ENCODE assay signal across 24 cellular contexts in the genomic region with DNA sequence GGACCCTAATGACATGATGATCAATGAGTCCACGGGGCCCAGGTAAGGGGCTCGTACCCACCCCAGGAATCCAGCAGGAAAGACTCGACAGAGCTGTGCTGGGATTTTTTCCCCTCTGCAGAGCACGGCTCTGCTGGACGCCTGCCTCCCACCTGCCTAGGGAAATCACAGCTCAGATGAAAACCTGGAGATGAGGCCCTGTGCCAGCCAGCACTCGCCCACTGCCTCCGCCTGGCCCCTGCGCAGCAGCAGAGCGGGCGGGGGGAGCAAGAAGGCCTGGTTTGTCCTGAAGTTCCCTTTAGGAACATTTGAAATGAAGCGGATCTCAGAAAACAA. TPM values are rescaled to one million over a fixed set of nuclear protein-coding genes. Genes with fewer than 3 reads are reported as not detected.
A peak's percentile ranks its signal among the peaks of the same experiment; 100 is the strongest.
DNase-seq lines count a peak whose midpoint lies in the region; ATAC-seq and TF ChIP-seq lines count a peak whose summit lies in the region.
"Had no signal": no experiment of that assay in that cellular context is flagged by ENCODE, and none has a peak within 500 bp of the region (broad histone marks: within the 10 kb centered on the region; RNA-seq: fewer than 3 reads in every experiment).

No MANE protein-coding gene starts in this region.

- POLR2A ChIA-PET in MCF 10A (lab: Yijun Ruan, JAX), result no interaction called here

- 0% methylated on average over 6 of the region's 11 CpGs for WGBS in mammary epithelial cell (ENCODE audit: low coverage, missing lambda C conversion rate)
- WGBS in testis, 2 donors, result 53 to 74% methylated on average over 11 of the region's 11 CpGs

- H3K36me3 ChIP-seq in mammary epithelial cell (ENCODE audit: insufficient read depth, low read length), result no peaks in the 10 kb centered on the region
- no peaks in the 10 kb centered on the region for H3K36me3 ChIP-seq in osteoblast (ENCODE audit: insufficient read depth, low read length)
- no peaks in the 10 kb centered on the region for H3K36me3 ChIP-seq in testis (ENCODE audit: low read depth, missing control alignments)
- H3K36me3 ChIP-seq: esophagus squamous epithelium, thyroid gland had no signal

- H3K4me2 ChIP-seq in mammary epithelial cell (ENCODE audit: insufficient read depth, low read depth, low read length) (peak overlapping the region; percentile 53), osteoblast (ENCODE audit: insufficient read depth, low read length) (no peak overlapping the region)

- BruUV-seq in mammary epithelial cell (replicated peaks; lab: Mats Ljungman, UMichigan), result no TSS peak
- BruUV-seq in MCF 10A (replicated peaks; lab: Mats Ljungman, UMichigan), result no TSS peak

- intact Hi-C loops in mammary epithelial cell (cut with micrococcal nuclease) (no loop called here), MCF 10A (cut with micrococcal nuclease) (no loop called here), testis (cut with DNase I; ENCODE audit: low total_unique reads) (no loop called here)

- H3K9me3 Mint-ChIP-seq in MCF 10A (ENCODE audit: unreplicated experiment) (no peaks in the 10 kb centered on the region), chondrocyte (ENCODE audit: low read depth) (no peaks in the 10 kb centered on the region)
- H3K9me3 Mint-ChIP-seq: activated CD4-positive, alpha-beta T cell treated with anti-CD3 and anti-CD28 coated beads, Interleukin-2, amount 10 ng/mL, durations not matched to agents 24 days and 14 days; stimulated activated naive CD8-positive, alpha-beta T cell treated with anti-CD3 and anti-CD28 coated beads, Interleukin-15, Interleukin-2, amounts not matched to agents 100 ng/mL and 50 ng/mL, for 24 hours; T-helper 2 cell treated with Interferon-gamma antibody and Interleukin-4, amounts not matched to agents 5 μg/mL and 100 μg/mL, for 36 hours had no signal

- H3K9ac ChIP-seq in mammary epithelial cell (ENCODE audit: insufficient read depth, low read length), result no peak overlapping the region

- H3K4me3 ChIP-seq in mammary epithelial cell (replicated peaks in 1 of 3; ENCODE audit: insufficient read depth in 1 of 3, low read depth in 2 of 3, low read length in 3 of 3), result no peak overlapping the region
- H3K4me3 ChIP-seq in osteoblast (ENCODE audit: insufficient read depth, low read length), result no peak overlapping the region
- no peak overlapping the region for H3K4me3 ChIP-seq in testis
- H3K4me3 ChIP-seq: esophagus squamous epithelium, skin epidermis, thyroid gland had no signal

- TF ChIP-seq CTCF in mammary epithelial cell (conservative IDR thresholded peaks at IDR 0.05 in 1 of 2, IDR thresholded peaks at IDR 0.05 in 1 of 2; ENCODE audit: extremely low read depth in 1 of 2, insufficient read depth in 1 of 2, low read depth in 1 of 2, low read length in 2 of 2) (no peak), MCF 10A (IDR thresholded peaks at IDR 0.05; ENCODE audit: unreplicated experiment) (no peak), chondrocyte (IDR thresholded peaks at IDR 0.05) (no peak), osteoblast (IDR thresholded peaks at IDR 0.05; ENCODE audit: extremely low read depth, low read depth, low read length) (no peak), testis (IDR thresholded peaks at IDR 0.05) (no peak)

- H3K27me3 Mint-ChIP-seq in MCF 10A (ENCODE audit: insufficient read depth, unreplicated experiment) (peaks cover 20% of the 10 kb centered on the region), chondrocyte (ENCODE audit: low read depth) (peaks cover 30% of the 10 kb centered on the region)

- H3K4me1 Mint-ChIP-seq in MCF 10A (ENCODE audit: insufficient read depth, unreplicated experiment) (no peaks in the 10 kb centered on the region), chondrocyte (ENCODE audit: low read depth) (no peaks in the 10 kb centered on the region)
- H3K4me1 Mint-ChIP-seq: activated CD4-positive, alpha-beta T cell treated with anti-CD3 and anti-CD28 coated beads, Interleukin-2, amount 10 ng/mL, durations not matched to agents 24 days and 14 days; activated CD8-positive, alpha-beta memory T cell treated with anti-CD3 and anti-CD28 coated beads, Interleukin-2, amount 10 ng/mL, durations not matched to agents 7 days and 5 days had no signal

- peak overlapping the region; percentile 47 for H2AFZ ChIP-seq in mammary epithelial cell (ENCODE audit: low read depth, low read length)
- no peak overlapping the region for H2AFZ ChIP-seq in osteoblast (ENCODE audit: low read length)

- H3K79me2 ChIP-seq in mammary epithelial cell (ENCODE audit: insufficient read depth, low read length), result no peaks in the 10 kb centered on the region
- no peaks in the 10 kb centered on the region for H3K79me2 ChIP-seq in osteoblast (ENCODE audit: insufficient read depth, low read length)

- H3K27me3 ChIP-seq in mammary epithelial cell (ENCODE audit: insufficient read depth, low read length), result no peaks in the 10 kb centered on the region
- no peaks in the 10 kb centered on the region for H3K27me3 ChIP-seq in osteoblast (ENCODE audit: insufficient read depth, low read length)
- H3K27me3 ChIP-seq in testis, result no peaks in the 10 kb centered on the region
- H3K27me3 ChIP-seq: thyroid gland had no signal

- H3K36me3 Mint-ChIP-seq in MCF 10A (ENCODE audit: insufficient read depth, unreplicated experiment) (peaks cover 6% of the 10 kb centered on the region), chondrocyte (ENCODE audit: low read depth) (no peaks in the 10 kb centered on the region)
- H3K36me3 Mint-ChIP-seq: activated CD8-positive, alpha-beta memory T cell treated with anti-CD3 and anti-CD28 coated beads, Interleukin-2, amount 10 ng/mL, durations not matched to agents 7 days and 5 days had no signal

- H3K27ac Mint-ChIP-seq in MCF 10A (ENCODE audit: low read depth, unreplicated experiment) (no peak overlapping the region), chondrocyte (ENCODE audit: unreplicated experiment) (no peak overlapping the region)
- H3K27ac Mint-ChIP-seq: activated CD4-positive, alpha-beta T cell treated with anti-CD3 and anti-CD28 coated beads, Interleukin-2, amount 10 ng/mL, durations not matched to agents 24 days and 14 days; activated CD8-positive, alpha-beta memory T cell treated with anti-CD3 and anti-CD28 coated beads, Interleukin-2, amount 10 ng/mL, durations not matched to agents 7 days and 5 days; effector memory CD8-positive, alpha-beta T cell; stimulated activated naive CD8-positive, alpha-beta T cell treated with anti-CD3 and anti-CD28 coated beads, Interleukin-15, Interleukin-2, amounts not matched to agents 100 ng/mL and 50 ng/mL, for 24 hours; T-helper 2 cell treated with Interferon-gamma antibody and Interleukin-4, amounts not matched to agents 5 μg/mL and 100 μg/mL, for 36 hours had no signal

- no peak for TF ChIP-seq POLR2A in testis (IDR thresholded peaks at IDR 0.05)

- H4K20me1 ChIP-seq in mammary epithelial cell (ENCODE audit: insufficient read depth, low read length), result no peaks in the 10 kb centered on the region
- H4K20me1 ChIP-seq in osteoblast (ENCODE audit: insufficient read depth, low read length), result no peaks in the 10 kb centered on the region

- no peak for DNase-seq in mammary epithelial cell
- no peak for DNase-seq in MCF 10A (ENCODE audit: unreplicated experiment)
- DNase-seq in chondrocyte (ENCODE audit: low spot score), result peak; percentile 43
- peak; percentile 47 for DNase-seq in middle frontal gyrus (ENCODE audit: extremely low spot score, low spot score)
- no peak for DNase-seq in LoVo (ENCODE audit: low spot score)
- DNase-seq in osteoblast (ENCODE audit: insufficient read length, low spot score, missing footprints), result no peak
- no peak for DNase-seq in testis
- DNase-seq: activated CD4-positive, alpha-beta T cell treated with anti-CD3 and anti-CD28 coated beads, Interleukin-2, amount 10 ng/mL, durations not matched to agents 24 days and 14 days; activated CD8-positive, alpha-beta memory T cell treated with anti-CD3 and anti-CD28 coated beads, Interleukin-2, amount 10 ng/mL, durations not matched to agents 7 days and 5 days; activated naive CD4-positive, alpha-beta T cell treated with Interleukin-2 at 50 U/mL for 16 hours; activated T-cell treated with anti-CD3 and anti-CD28 coated beads, Interleukin-2, amount 50 U/mL, for 48 hours; DMS153; effector memory CD8-positive, alpha-beta T cell; esophagus squamous epithelium; left cardiac atrium; MM.1S; NCI-H2029 treated with DMSO at 0.1 percent for 48 hours had no signal

- dilution Hi-C loops in mammary epithelial cell (cut with HindIII; ENCODE audit: low sequenced_read_pairs), result no loop called here

- CTCF ChIA-PET in mammary epithelial cell (lab: Charles Lee; ENCODE audit: low non-redundant PET), result no interaction called here
- CTCF ChIA-PET in MCF 10A (lab: Yijun Ruan, JAX), result no interaction called here

- no peak overlapping the region for H3K27ac ChIP-seq in mammary epithelial cell (ENCODE audit: insufficient read depth, low read depth, low read length)
- H3K27ac ChIP-seq in osteoblast (ENCODE audit: low read depth, low read length), result no peak overlapping the region
- H3K27ac ChIP-seq in testis, result no peak overlapping the region
- H3K27ac ChIP-seq: esophagus squamous epithelium, RWPE1, skin epidermis, thyroid gland, VCaP had no signal

- H3K9me3 ChIP-seq in mammary epithelial cell (replicated peaks; ENCODE audit: insufficient read depth, low read length) (no peaks in the 10 kb centered on the region), osteoblast (ENCODE audit: low read depth, low read length) (no peaks in the 10 kb centered on the region), testis (no peaks in the 10 kb centered on the region)
- H3K9me3 ChIP-seq: esophagus squamous epithelium, thyroid gland had no signal

- H3K4me1 ChIP-seq in mammary epithelial cell (ENCODE audit: insufficient read depth, low read length) (peaks cover 15% of the 10 kb centered on the region), osteoblast (ENCODE audit: insufficient read depth, low read length) (no peaks in the 10 kb centered on the region), testis (no peaks in the 10 kb centered on the region)
- H3K4me1 ChIP-seq: esophagus squamous epithelium, thyroid gland had no signal

- H3K4me3 Mint-ChIP-seq in MCF 10A (ENCODE audit: unreplicated experiment) (no peak overlapping the region), chondrocyte (ENCODE audit: unreplicated experiment) (no peak overlapping the region)
- H3K4me3 Mint-ChIP-seq: activated CD4-positive, alpha-beta T cell treated with anti-CD3 and anti-CD28 coated beads, Interleukin-2, amount 10 ng/mL, durations not matched to agents 24 days and 14 days; activated CD8-positive, alpha-beta memory T cell treated with anti-CD3 and anti-CD28 coated beads, Interleukin-2, amount 10 ng/mL, durations not matched to agents 7 days and 5 days; effector memory CD8-positive, alpha-beta T cell; stimulated activated naive CD8-positive, alpha-beta T cell treated with anti-CD3 and anti-CD28 coated beads, Interleukin-15, Interleukin-2, amounts not matched to agents 100 ng/mL and 50 ng/mL, for 24 hours; T-helper 2 cell treated with Interferon-gamma antibody and Interleukin-4, amounts not matched to agents 5 μg/mL and 100 μg/mL, for 36 hours had no signal

- ATAC-seq in HG03457 (IDR thresholded peaks at IDR 0.05; ENCODE audit: unreplicated experiment), result no peak
- ATAC-seq: activated CD8-positive, alpha-beta memory T cell treated with anti-CD3 and anti-CD28 coated beads, Interleukin-2, amount 10 ng/mL, durations not matched to agents 7 days and 5 days; effector memory CD8-positive, alpha-beta T cell; left cardiac atrium had no signal

- in situ Hi-C loops in mammary epithelial cell (cut with MboI; ENCODE audit: low sequenced_read_pairs in 2 of 2), result no loop called here

RNA-seq across cellular contexts. Expression of a gene that starts 48.1 kb away (rescaled TPM):
- total RNA-seq in mammary epithelial cell (not detected), MCF 10A (2022) (not detected in 2 replicates), chondrocyte (not detected in 3 replicates), osteoblast (not detected in 2 replicates), testis (10 to 100 TPM; 13.6 to 15.3 TPM)
- polyA plus RNA-seq in mammary epithelial cell (not detected), testis (ENCODE audit: insufficient read depth, low read depth, low replicate concordance) (14.4 TPM)
- not detected for polyA minus RNA-seq in mammary epithelial cell
- total RNA-seq: activated CD4-positive, alpha-beta T cell treated with anti-CD3 and anti-CD28 coated beads, Interleukin-2, amount 10 ng/mL, durations not matched to agents 24 days and 14 days; activated CD8-positive, alpha-beta memory T cell treated with anti-CD3 and anti-CD28 coated beads, Interleukin-2, amount 10 ng/mL, durations not matched to agents 7 days and 5 days; left cardiac atrium; thyroid gland had no signal

Comparison
In these comparisons a context has a peak if more than half of its experiments do, and no peak if none do; other contexts are left out.
1. DNase-seq: peak in chondrocyte (single experiment) and middle frontal gyrus (single experiment); none in mammary epithelial cell (single experiment), MCF 10A (single experiment), LoVo (single experiment), osteoblast (single experiment) and testis (single experiment).
2. RNA of a gene that starts 48.1 kb away (total RNA-seq): 13.6 to 15.3 TPM in testis; not detected in mammary epithelial cell, not detected in MCF 10A, not detected in chondrocyte and not detected in osteoblast; every median in the first group is over 10 times any median in the second.